In the genomic region with DNA sequence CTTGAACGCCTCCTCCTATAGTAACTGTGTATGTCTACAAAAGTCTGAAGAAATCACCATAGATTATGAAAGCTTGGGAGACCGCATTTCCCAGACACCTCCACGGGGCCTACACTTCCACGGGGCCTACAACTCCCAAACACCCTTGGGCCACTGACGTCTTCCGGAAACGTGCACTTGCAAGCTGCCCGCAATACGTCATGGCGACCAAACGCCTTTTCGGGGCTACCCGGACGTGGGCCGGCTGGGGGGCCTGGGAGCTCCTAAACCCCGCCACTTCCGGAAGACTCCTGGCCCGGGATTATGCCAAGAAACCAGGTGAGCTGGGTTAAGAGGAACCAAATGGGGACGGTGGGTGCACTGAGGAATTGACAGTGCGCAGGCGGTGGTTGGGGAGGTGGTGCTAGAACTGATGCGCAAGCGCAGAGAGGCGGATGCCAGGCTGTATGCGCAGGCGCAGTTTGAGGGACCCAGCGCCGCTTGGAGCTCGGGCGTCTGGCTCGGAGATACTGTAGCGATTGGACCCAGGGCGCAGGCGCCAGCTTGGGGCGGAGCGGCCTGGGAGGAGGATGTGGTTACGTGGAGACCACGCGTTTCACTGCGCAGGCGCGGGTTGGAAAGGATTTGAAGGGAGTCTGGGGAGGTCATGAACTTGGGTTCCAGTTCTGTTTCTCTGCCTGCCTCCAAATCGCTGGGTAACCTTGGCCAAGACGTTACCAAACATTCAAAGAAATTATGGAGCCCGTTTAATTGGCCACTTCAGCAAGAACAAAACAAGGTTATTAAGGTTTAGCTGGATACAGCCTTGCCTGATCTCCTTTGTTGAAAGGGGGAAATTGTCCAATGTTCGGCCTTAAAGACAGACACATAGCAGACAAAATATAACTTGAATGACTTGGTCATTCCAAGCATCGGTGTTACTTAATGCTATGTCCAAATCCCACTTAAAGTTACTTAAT, we compare ENCODE assay signal across 8 cellular contexts. TPM values are rescaled to one million over a fixed set of nuclear protein-coding genes. Genes with fewer than 3 reads are reported as not detected.
A peak's percentile ranks its signal among the peaks of the same experiment; 100 is the strongest.
DNase-seq lines count a peak whose midpoint lies in the region; ATAC-seq and TF ChIP-seq lines count a peak whose summit lies in the region.

A gene (plus strand): TSS at position 182 of the 959 bp plus-strand sequence. CDS start 19 bp downstream, at position 201.

- H3K4me3 Mint-ChIP-seq in CD14-positive monocyte = peak within 1 kb of the TSS; percentile 93 to 98

- H3K9me3 Mint-ChIP-seq in CD14-positive monocyte = no peaks in the 10 kb centered on the region

- 3% methylated on average over 47 of the region's 47 CpGs for WGBS in liver

- H3K36me3 ChIP-seq in liver (ENCODE audit: control insufficient read depth in 4 of 4, insufficient read depth in 3 of 4, low read depth in 1 of 4, low read length in 3 of 4) = peaks cover 2 to 22% (median 5%) of the 10 kb centered on the region in 4 donors

- H3K9ac ChIP-seq in liver (ENCODE audit: low read depth in 1 of 2, low read length in 2 of 2) = peak within 1 kb of the TSS; percentile 87 to 96

- intact Hi-C loops in CD14-positive monocyte (cut with micrococcal nuclease) = loop anchor here in 1 of 2 donors (5.0 kb wide), 1 partner anchor 60 kb away; no protein-coding TSS in a partner anchor

- H3K27me3 ChIP-seq in liver (ENCODE audit: control insufficient read depth in 4 of 4, insufficient read depth in 4 of 4, low read length in 3 of 4) = no peaks in the 10 kb centered on the region

- peak within 1 kb of the TSS; percentile 78 to 90 (median 83) for H3K4me3 ChIP-seq in liver (ENCODE audit: low read depth in 1 of 3, low read length in 3 of 3)

- TF ChIP-seq CTCF in CD14-positive monocyte (IDR thresholded peaks at IDR 0.05) = no peak
- no peak for TF ChIP-seq CTCF in liver (IDR thresholded peaks at IDR 0.05; ENCODE audit: low read depth, low read length, missing input control)

- peaks cover 0 to 3% (median 0%) of the 10 kb centered on the region in 3 donors for H3K27me3 Mint-ChIP-seq in CD14-positive monocyte (ENCODE audit: low read depth in 3 of 3)

- H3K9me3 ChIP-seq in liver (ENCODE audit: control insufficient read depth in 4 of 4, low read length in 3 of 4) = no peaks in the 10 kb centered on the region

- peaks cover 19% of the 10 kb centered on the region for H3K4me1 Mint-ChIP-seq in CD14-positive monocyte

- DNase-seq in CD14-positive monocyte (ENCODE audit: low spot score) (peak; percentile 100), NCI-H82 (lab: John Stamatoyannopoulos, UW) (peak; percentile 99), dermis microvascular lymphatic vessel endothelial cell (ENCODE audit: low read depth in 2 of 2) (peak; percentile 96 to 98)
- peak; percentile 98 to 99 for DNase-seq in activated CD4-positive, alpha-beta T cell treated with anti-CD3 and anti-CD28 coated beads, Interleukin-2, amount 50 U/mL, for 48 hours
- peak; percentile 99 for DNase-seq in stimulated activated CD4-positive, alpha-beta T cell treated with anti-CD3 and anti-CD28 coated beads, Interleukin-4, amount 100 ng/mL, for 24 hours

- peak; percentile 84 for ATAC-seq in GM19397 (IDR thresholded peaks at IDR 0.05; ENCODE audit: unreplicated experiment)
- peak; percentile 58 for ATAC-seq in HG03571 (IDR thresholded peaks at IDR 0.05; ENCODE audit: unreplicated experiment)

- peak in 1 of 2 donors; percentile 32 for TF ChIP-seq RAD21 in liver (IDR thresholded peaks at IDR 0.05)

- H3K27ac Mint-ChIP-seq in CD14-positive monocyte = peak within 1 kb of the TSS; percentile 99 to 100 (median 99)

- peaks cover 5 to 22% (median 14%) of the 10 kb centered on the region in 4 donors for H3K4me1 ChIP-seq in liver (ENCODE audit: control insufficient read depth in 4 of 4, insufficient read depth in 4 of 4, low read length in 3 of 4)

- H3K27ac ChIP-seq in liver (ENCODE audit: low read depth in 1 of 2, low read length in 2 of 2) = peak within 1 kb of the TSS; percentile 94 to 100

- H3K36me3 Mint-ChIP-seq in CD14-positive monocyte = peaks cover 11 to 48% of the 10 kb centered on the region in 2 donors

TF ChIP-seq in liver, 16 proteins besides CTCF, POLR2A, EP300 and RAD21:
- peak; percentile 56 for TF ChIP-seq SP1 (IDR thresholded peaks at IDR 0.05)
- TF ChIP-seq NR2F2 (IDR thresholded peaks at IDR 0.05) = peak; percentile 31
- TF ChIP-seq, protein P1, sequence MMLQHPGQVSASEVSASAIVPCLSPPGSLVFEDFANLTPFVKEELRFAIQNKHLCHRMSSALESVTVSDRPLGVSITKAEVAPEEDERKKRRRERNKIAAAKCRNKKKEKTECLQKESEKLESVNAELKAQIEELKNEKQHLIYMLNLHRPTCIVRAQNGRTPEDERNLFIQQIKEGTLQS (IDR thresholded peaks at IDR 0.05) = no peak
- TF ChIP-seq, protein P2, sequence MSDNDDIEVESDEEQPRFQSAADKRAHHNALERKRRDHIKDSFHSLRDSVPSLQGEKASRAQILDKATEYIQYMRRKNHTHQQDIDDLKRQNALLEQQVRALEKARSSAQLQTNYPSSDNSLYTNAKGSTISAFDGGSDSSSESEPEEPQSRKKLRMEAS (IDR thresholded peaks at IDR 0.05) = no peak
- TF ChIP-seq FOXA2 (IDR thresholded peaks at IDR 0.05) = no peak
- peak; percentile 25 to 67 for TF ChIP-seq RXRA (IDR thresholded peaks at IDR 0.05)
- peak; percentile 9 for TF ChIP-seq HNF4G (IDR thresholded peaks at IDR 0.05)
- peak; percentile 96 for TF ChIP-seq YY1 (IDR thresholded peaks at IDR 0.05)
- peak in 1 of 2 donors; percentile 37 for TF ChIP-seq HNF4A (conservative IDR thresholded peaks at IDR 0.05)
- no peak for TF ChIP-seq FOXA1 (IDR thresholded peaks at IDR 0.05)
- TF ChIP-seq, protein P3, sequence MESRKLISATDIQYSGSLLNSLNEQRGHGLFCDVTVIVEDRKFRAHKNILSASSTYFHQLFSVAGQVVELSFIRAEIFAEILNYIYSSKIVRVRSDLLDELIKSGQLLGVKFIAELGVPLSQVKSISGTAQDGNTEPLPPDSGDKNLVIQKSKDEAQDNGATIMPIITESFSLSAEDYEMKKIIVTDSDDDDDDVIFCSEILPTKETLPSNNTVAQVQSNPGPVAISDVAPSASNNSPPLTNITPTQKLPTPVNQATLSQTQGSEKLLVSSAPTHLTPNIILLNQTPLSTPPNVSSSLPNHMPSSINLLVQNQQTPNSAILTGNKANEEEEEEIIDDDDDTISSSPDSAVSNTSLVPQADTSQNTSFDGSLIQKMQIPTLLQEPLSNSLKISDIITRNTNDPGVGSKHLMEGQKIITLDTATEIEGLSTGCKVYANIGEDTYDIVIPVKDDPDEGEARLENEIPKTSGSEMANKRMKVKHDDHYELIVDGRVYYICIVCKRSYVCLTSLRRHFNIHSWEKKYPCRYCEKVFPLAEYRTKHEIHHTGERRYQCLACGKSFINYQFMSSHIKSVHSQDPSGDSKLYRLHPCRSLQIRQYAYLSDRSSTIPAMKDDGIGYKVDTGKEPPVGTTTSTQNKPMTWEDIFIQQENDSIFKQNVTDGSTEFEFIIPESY (IDR thresholded peaks at IDR 0.05) = no peak
- TF ChIP-seq EGR1 (IDR thresholded peaks at IDR 0.05; ENCODE audit: low read depth in 2 of 2) = peak in 1 of 2 donors; percentile 25
- TF ChIP-seq GABPA (IDR thresholded peaks at IDR 0.05 in 1 of 2, conservative IDR thresholded peaks at IDR 0.05 in 1 of 2) = peak; percentile 55 to 88
- peak; percentile 91 for TF ChIP-seq TAF1 (conservative IDR thresholded peaks at IDR 0.05)
- TF ChIP-seq JUND (IDR thresholded peaks at IDR 0.05) = peak; percentile 60 to 71
- TF ChIP-seq, protein P4, sequence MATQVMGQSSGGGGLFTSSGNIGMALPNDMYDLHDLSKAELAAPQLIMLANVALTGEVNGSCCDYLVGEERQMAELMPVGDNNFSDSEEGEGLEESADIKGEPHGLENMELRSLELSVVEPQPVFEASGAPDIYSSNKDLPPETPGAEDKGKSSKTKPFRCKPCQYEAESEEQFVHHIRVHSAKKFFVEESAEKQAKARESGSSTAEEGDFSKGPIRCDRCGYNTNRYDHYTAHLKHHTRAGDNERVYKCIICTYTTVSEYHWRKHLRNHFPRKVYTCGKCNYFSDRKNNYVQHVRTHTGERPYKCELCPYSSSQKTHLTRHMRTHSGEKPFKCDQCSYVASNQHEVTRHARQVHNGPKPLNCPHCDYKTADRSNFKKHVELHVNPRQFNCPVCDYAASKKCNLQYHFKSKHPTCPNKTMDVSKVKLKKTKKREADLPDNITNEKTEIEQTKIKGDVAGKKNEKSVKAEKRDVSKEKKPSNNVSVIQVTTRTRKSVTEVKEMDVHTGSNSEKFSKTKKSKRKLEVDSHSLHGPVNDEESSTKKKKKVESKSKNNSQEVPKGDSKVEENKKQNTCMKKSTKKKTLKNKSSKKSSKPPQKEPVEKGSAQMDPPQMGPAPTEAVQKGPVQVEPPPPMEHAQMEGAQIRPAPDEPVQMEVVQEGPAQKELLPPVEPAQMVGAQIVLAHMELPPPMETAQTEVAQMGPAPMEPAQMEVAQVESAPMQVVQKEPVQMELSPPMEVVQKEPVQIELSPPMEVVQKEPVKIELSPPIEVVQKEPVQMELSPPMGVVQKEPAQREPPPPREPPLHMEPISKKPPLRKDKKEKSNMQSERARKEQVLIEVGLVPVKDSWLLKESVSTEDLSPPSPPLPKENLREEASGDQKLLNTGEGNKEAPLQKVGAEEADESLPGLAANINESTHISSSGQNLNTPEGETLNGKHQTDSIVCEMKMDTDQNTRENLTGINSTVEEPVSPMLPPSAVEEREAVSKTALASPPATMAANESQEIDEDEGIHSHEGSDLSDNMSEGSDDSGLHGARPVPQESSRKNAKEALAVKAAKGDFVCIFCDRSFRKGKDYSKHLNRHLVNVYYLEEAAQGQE (IDR thresholded peaks at IDR 0.05) = peak; percentile 67

RNA-seq across cellular contexts. Expression of the gene that starts here (rescaled TPM):
- polyA plus RNA-seq in CD14-positive monocyte = 100 to 1,000 TPM; 115 to 133 TPM
- total RNA-seq in dermis microvascular lymphatic vessel endothelial cell = 45.1 and 72.9 TPM in 2 replicates
- 10 to 100 TPM; 25.1 to 28.5 TPM for total RNA-seq in liver
- polyA plus RNA-seq in liver = 100 to 1,000 TPM in 1 of 2 donors, 10 to 100 TPM in 1; 57.2 to 109 TPM

Comparison
In these comparisons a context has a peak if more than half of its experiments do, and no peak if none do; other contexts are left out.
1. Peak in every context shown above with its lines: DNase-seq, ATAC-seq, H3K4me3 ChIP-seq and H3K27ac ChIP-seq.